In the genomic region with DNA sequence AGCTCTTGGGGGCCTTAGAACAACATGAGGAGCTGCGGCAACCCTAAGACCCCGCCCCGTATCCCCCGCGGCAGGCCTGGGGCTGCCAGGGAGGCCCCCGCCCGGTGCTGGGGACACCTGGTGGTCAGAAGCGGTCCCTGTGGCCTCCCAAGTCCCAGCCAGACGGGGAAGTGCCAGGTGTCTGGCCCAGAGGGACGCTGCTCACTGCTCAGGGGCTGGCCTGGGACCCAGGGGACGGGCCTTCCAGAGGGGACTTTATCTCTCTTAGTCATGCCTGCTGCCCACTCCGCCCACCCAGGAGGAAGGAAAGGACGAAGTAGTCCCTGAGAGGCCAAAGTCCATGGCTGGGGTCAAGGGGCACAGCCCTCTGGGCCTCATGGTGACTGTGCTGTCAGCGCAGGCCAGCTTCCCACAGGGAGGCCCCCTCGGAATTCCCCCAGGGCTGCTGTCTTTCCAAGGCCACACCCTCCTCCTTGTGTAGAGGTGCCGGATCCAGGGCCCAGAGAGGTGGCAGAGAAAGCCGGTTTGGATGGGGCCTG, we compare ENCODE assay signal across 1 cellular context.
TF ChIP-seq lines count a peak whose summit lies in the region.

No MANE protein-coding gene starts in this region.

TF ChIP-seq in HepG2, 621 proteins besides CTCF, POLR2A, EP300 and RAD21 (continued from another document):
- TF ChIP-seq SOX13 (IDR thresholded peaks at IDR 0.05): no peak
- no peak; a peak in 1 of 4 replicates for TF ChIP-seq SOX13 (CRISPR knock-in tag; conservative IDR thresholded peaks at IDR 0.05 in 1 of 2, IDR thresholded peaks at IDR 0.05 in 1 of 2)
- TF ChIP-seq CC2D1A (CRISPR knock-in tag; IDR thresholded peaks at IDR 0.05): no peak
- TF ChIP-seq ZNF33B (CRISPR knock-in tag; IDR thresholded peaks at IDR 0.05): no peak
- TF ChIP-seq ZNF83 (CRISPR knock-in tag; IDR thresholded peaks at IDR 0.05; ENCODE audit: borderline replicate concordance): no peak
- peak; percentile 70; the same call in 1 of the 3 replicates for TF ChIP-seq MXI1 (IDR thresholded peaks at IDR 0.05; ENCODE audit: borderline replicate concordance, low read depth, low read length)
- TF ChIP-seq, protein P1, sequence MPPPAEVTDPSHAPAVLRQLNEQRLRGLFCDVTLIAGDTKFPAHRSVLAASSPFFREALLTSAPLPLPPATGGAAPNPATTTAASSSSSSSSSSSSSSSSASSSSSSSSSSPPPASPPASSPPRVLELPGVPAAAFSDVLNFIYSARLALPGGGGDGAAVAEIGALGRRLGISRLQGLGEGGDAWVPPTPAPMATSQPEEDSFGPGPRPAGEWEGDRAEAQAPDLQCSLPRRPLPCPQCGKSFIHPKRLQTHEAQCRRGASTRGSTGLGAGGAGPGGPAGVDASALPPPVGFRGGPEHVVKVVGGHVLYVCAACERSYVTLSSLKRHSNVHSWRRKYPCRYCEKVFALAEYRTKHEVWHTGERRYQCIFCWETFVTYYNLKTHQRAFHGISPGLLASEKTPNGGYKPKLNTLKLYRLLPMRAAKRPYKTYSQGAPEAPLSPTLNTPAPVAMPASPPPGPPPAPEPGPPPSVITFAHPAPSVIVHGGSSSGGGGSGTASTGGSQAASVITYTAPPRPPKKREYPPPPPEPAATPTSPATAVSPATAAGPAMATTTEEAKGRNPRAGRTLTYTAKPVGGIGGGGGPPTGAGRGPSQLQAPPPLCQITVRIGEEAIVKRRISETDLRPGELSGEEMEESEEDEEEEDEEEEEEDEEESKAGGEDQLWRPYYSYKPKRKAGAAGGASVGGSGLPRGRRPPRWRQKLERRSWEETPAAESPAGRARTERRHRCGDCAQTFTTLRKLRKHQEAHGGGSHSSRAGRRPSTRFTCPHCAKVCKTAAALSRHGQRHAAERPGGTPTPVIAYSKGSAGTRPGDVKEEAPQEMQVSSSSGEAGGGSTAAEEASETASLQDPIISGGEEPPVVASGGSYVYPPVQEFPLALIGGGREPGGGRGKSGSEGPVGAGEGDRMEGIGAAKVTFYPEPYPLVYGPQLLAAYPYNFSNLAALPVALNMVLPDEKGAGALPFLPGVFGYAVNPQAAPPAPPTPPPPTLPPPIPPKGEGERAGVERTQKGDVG (CRISPR knock-in tag; IDR thresholded peaks at IDR 0.05; ENCODE audit: borderline replicate concordance): no peak; the same call in 1 of the 2 replicates
- TF ChIP-seq, protein P2, sequence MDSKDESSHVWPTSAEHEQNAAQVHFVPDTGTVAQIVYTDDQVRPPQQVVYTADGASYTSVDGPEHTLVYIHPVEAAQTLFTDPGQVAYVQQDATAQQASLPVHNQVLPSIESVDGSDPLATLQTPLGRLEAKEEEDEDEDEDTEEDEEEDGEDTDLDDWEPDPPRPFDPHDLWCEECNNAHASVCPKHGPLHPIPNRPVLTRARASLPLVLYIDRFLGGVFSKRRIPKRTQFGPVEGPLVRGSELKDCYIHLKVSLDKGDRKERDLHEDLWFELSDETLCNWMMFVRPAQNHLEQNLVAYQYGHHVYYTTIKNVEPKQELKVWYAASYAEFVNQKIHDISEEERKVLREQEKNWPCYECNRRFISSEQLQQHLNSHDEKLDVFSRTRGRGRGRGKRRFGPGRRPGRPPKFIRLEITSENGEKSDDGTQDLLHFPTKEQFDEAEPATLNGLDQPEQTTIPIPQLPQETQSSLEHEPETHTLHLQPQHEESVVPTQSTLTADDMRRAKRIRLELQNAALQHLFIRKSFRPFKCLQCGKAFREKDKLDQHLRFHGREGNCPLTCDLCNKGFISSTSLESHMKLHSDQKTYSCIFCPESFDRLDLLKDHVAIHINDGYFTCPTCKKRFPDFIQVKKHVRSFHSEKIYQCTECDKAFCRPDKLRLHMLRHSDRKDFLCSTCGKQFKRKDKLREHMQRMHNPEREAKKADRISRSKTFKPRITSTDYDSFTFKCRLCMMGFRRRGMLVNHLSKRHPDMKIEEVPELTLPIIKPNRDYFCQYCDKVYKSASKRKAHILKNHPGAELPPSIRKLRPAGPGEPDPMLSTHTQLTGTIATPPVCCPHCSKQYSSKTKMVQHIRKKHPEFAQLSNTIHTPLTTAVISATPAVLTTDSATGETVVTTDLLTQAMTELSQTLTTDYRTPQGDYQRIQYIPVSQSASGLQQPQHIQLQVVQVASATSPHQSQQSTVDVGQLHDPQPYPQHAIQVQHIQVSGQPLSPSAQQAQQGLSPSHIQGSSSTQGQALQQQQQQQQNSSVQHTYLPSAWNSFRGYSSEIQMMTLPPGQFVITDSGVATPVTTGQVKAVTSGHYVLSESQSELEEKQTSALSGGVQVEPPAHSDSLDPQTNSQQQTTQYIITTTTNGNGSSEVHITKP (CRISPR knock-in tag; IDR thresholded peaks at IDR 0.05; ENCODE audit: low read depth): no peak
- no peak for TF ChIP-seq ZNF251 (CRISPR knock-in tag; IDR thresholded peaks at IDR 0.05)
- TF ChIP-seq, protein P3, sequence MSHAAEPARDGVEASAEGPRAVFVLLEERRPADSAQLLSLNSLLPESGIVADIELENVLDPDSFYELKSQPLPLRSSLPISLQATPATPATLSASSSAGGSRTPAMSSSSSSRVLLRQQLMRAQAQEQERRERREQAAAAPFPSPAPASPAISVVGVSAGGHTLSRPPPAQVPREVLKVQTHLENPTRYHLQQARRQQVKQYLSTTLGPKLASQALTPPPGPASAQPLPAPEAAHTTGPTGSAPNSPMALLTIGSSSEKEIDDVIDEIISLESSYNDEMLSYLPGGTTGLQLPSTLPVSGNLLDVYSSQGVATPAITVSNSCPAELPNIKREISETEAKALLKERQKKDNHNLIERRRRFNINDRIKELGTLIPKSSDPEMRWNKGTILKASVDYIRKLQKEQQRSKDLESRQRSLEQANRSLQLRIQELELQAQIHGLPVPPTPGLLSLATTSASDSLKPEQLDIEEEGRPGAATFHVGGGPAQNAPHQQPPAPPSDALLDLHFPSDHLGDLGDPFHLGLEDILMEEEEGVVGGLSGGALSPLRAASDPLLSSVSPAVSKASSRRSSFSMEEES (CRISPR knock-in tag; IDR thresholded peaks at IDR 0.05): no peak
- TF ChIP-seq FOXK2 (IDR thresholded peaks at IDR 0.05): no peak
- TF ChIP-seq, protein P4, sequence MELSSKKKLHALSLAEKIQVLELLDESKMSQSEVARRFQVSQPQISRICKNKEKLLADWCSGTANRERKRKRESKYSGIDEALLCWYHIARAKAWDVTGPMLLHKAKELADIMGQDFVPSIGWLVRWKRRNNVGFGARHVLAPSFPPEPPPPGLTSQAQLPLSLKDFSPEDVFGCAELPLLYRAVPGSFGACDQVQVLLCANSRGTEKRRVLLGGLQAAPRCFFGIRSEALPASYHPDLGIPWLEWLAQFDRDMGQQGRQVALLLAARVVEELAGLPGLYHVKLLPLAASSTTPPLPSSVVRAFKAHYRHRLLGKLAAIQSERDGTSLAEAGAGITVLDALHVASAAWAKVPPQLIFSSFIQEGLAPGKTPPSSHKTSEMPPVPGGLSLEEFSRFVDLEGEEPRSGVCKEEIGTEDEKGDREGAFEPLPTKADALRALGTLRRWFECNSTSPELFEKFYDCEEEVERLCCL (CRISPR knock-in tag; IDR thresholded peaks at IDR 0.05; ENCODE audit: borderline replicate concordance): no peak
- TF ChIP-seq SP4 (CRISPR knock-in tag; IDR thresholded peaks at IDR 0.05): no peak
- TF ChIP-seq, protein P5, sequence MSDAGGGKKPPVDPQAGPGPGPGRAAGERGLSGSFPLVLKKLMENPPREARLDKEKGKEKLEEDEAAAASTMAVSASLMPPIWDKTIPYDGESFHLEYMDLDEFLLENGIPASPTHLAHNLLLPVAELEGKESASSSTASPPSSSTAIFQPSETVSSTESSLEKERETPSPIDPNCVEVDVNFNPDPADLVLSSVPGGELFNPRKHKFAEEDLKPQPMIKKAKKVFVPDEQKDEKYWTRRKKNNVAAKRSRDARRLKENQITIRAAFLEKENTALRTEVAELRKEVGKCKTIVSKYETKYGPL (CRISPR knock-in tag; IDR thresholded peaks at IDR 0.05): no peak
- no peak for TF ChIP-seq RNF2 (conservative IDR thresholded peaks at IDR 0.05; ENCODE audit: low read depth)
- TF ChIP-seq, protein P6, sequence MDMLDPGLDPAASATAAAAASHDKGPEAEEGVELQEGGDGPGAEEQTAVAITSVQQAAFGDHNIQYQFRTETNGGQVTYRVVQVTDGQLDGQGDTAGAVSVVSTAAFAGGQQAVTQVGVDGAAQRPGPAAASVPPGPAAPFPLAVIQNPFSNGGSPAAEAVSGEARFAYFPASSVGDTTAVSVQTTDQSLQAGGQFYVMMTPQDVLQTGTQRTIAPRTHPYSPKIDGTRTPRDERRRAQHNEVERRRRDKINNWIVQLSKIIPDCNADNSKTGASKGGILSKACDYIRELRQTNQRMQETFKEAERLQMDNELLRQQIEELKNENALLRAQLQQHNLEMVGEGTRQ (IDR thresholded peaks at IDR 0.05; ENCODE audit: low read depth, low read length): no peak
- TF ChIP-seq, protein P6 (CRISPR knock-in tag; IDR thresholded peaks at IDR 0.05; ENCODE audit: borderline replicate concordance): no peak
- no peak for TF ChIP-seq ZNF460 (CRISPR knock-in tag; IDR thresholded peaks at IDR 0.05; ENCODE audit: borderline replicate concordance)
- no peak for TF ChIP-seq ZNF737 (CRISPR knock-in tag; IDR thresholded peaks at IDR 0.05; ENCODE audit: borderline replicate concordance)
- no peak for TF ChIP-seq SMAD3 (CRISPR knock-in tag; IDR thresholded peaks at IDR 0.05)
- TF ChIP-seq MZF1 (CRISPR knock-in tag; IDR thresholded peaks at IDR 0.05; ENCODE audit: borderline replicate concordance): no peak
